ENCODE assay signal across 5 cellular contexts in the genomic region with DNA sequence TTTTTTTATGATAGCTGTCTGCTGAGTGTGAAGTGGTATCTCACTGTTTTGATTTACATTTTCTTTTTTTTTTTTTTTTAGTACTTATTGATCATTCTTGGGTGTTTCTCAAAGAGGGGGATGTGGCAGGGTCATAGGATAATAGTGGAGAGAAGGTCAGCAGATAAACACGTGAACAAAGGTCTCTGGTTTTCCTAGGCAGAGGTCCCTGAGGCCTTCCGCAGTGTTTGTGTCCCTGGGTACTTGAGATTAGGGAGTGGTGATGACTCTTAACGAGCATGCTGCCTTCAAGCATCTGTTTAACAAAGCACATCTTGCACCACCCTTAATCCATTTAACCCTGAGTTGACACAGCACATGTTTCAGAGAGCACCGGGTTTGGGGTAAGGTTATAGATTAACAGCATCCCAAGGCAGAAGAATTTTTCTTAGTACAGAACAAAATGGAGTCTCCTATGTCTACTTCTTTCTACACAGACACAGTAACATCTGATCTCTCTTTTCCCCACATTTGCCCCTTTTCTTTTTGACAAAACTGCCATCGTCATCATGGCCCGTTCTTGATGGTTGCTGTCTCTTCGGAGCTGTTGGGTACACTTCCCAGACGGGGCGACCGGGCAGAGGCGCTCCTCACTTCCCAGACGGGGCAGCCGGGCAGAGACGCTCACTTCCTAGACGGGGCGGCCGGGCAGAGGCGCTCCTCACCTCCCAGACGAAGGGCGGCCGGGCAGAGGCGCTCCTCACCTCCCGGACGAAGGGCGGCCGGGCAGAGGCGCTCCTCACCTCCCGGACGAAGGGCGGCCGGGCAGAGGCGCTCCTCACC. TPM values are rescaled to one million over a fixed set of nuclear protein-coding genes. Genes with fewer than 3 reads are reported as not detected.
DNase-seq lines count a peak whose midpoint lies in the region; ATAC-seq, FAIRE-seq and TF ChIP-seq lines count a peak whose summit lies in the region.
"Not testable (repeated sequence)": the region's sequence is repeated elsewhere in the genome, so short reads cannot be mapped to it uniquely, and the experiment has no call there.

No MANE protein-coding gene starts in this region.

- not testable (repeated sequence) for TF ChIP-seq CTCF in glutamatergic neuron (IDR thresholded peaks at IDR 0.05; ENCODE audit: partially characterized antibody, unreplicated experiment); HepG2 (CRISPR knock-in tag; IDR thresholded peaks at IDR 0.05); progenitor cell of endocrine pancreas (IDR thresholded peaks at IDR 0.05; ENCODE audit: unreplicated experiment)

- H3K27ac Mint-ChIP-seq in glutamatergic neuron (ENCODE audit: unreplicated experiment), result peak overlapping the region; percentile 59
- H3K27ac Mint-ChIP-seq in progenitor cell of endocrine pancreas, result peak overlapping the region; percentile 28
- H3K27ac Mint-ChIP-seq in stimulated activated naive B cell treated with anti-CD40 and anti-IgM and Interleukin-4, amounts not matched to agents 10 μg/mL and 1 μg/mL and 100 μg/mL, for 72 hours, result peak overlapping the region; percentile 5

- H3K27me3 Mint-ChIP-seq in glutamatergic neuron (ENCODE audit: unreplicated experiment), result peaks cover 12% of the 10 kb centered on the region
- not testable (repeated sequence) for H3K27me3 Mint-ChIP-seq in progenitor cell of endocrine pancreas; stimulated activated naive B cell treated with anti-CD40 and anti-IgM and Interleukin-4, amounts not matched to agents 10 μg/mL and 1 μg/mL and 100 μg/mL, for 72 hours

- not testable (repeated sequence) for TF ChIP-seq POLR2A in HepG2 (IDR thresholded peaks at IDR 0.05; ENCODE audit: insufficient read depth in 1 of 2, low read depth in 2 of 2, low read length in 2 of 2)

- in situ Hi-C loops in HepG2 (cut with HindIII; ENCODE audit: extremely low pct_ligation_motif_present, low pct_unique_long_range_greater_than_20kb), result not testable (repeated sequence)

- not testable (repeated sequence) for TF ChIP-seq RAD21 in HepG2 (CRISPR knock-in tag; IDR thresholded peaks at IDR 0.05)

- not testable (repeated sequence) for H3K27me3 ChIP-seq in HepG2 (ENCODE audit: control insufficient read depth in 1 of 2, insufficient read depth in 2 of 2, low read length in 2 of 2)

- not testable (repeated sequence) for H3K4me1 Mint-ChIP-seq in glutamatergic neuron (ENCODE audit: low read depth, unreplicated experiment); progenitor cell of endocrine pancreas (ENCODE audit: low read depth); stimulated activated naive B cell treated with anti-CD40 and anti-IgM and Interleukin-4, amounts not matched to agents 10 μg/mL and 1 μg/mL and 100 μg/mL, for 72 hours

- intact Hi-C loops in HepG2 (cut with micrococcal nuclease; ENCODE audit: unreplicated experiment), result not testable (repeated sequence)

- POLR2A ChIA-PET in HepG2 (lab: Yijun Ruan, JAX), result not testable (repeated sequence)

- BruUV-seq in HepG2 (replicated peaks; lab: Mats Ljungman, UMichigan), result not testable (repeated sequence)

- H3K9me3 ChIP-seq in HepG2 (ENCODE audit: low read length), result not testable (repeated sequence)

- FAIRE-seq in HepG2 (lab: Jason Lieb, UNC), result not testable (repeated sequence)

- not testable (repeated sequence) for H2AFZ ChIP-seq in HepG2 (ENCODE audit: low read length)

- peaks cover 42% of the 10 kb centered on the region for H3K4me1 ChIP-seq in HepG2 (ENCODE audit: insufficient read depth, low read length)

- H4K20me1 ChIP-seq in HepG2 (ENCODE audit: insufficient read depth, low read length), result not testable (repeated sequence)

- peak in 1 of 2 experiments; percentile 36; a peak in 1 of 4 replicates for TF ChIP-seq EP300 in HepG2 (IDR thresholded peaks at IDR 0.05; ENCODE audit: low read depth in 2 of 2, low read length in 2 of 2)
- TF ChIP-seq EP300 in HepG2 (CRISPR knock-in tag; IDR thresholded peaks at IDR 0.05; ENCODE audit: borderline replicate concordance), result not testable (repeated sequence)

- H3K4me3 ChIP-seq in HepG2 (replicated peaks in 1 of 3; ENCODE audit: insufficient read depth in 1 of 3, low read depth in 2 of 3, low read length in 3 of 3), result not testable (repeated sequence)

- H3K27ac ChIP-seq in HepG2 (ENCODE audit: extremely low read length, insufficient read depth, low read length), result peak overlapping the region; percentile 3

- H3K79me2 ChIP-seq in HepG2 (ENCODE audit: insufficient read depth, low read length), result not testable (repeated sequence)

- peak; percentile 37 for ATAC-seq in HepG2
- ATAC-seq in stimulated activated naive B cell treated with anti-CD40 and anti-IgM and Interleukin-4, amounts not matched to agents 10 μg/mL and 1 μg/mL and 100 μg/mL, for 72 hours (replicated peaks), result not testable (repeated sequence)

- H3K4me3 Mint-ChIP-seq in glutamatergic neuron (ENCODE audit: unreplicated experiment); progenitor cell of endocrine pancreas (ENCODE audit: low read depth); stimulated activated naive B cell treated with anti-CD40 and anti-IgM and Interleukin-4, amounts not matched to agents 10 μg/mL and 1 μg/mL and 100 μg/mL, for 72 hours: not testable (repeated sequence)

- DNase-seq in NCI-H82 (lab: John Stamatoyannopoulos, UW), result peak; percentile 4
- not testable (repeated sequence) for DNase-seq in glutamatergic neuron; HepG2 (ENCODE audit: low spot score); progenitor cell of endocrine pancreas (ENCODE audit: low spot score, unreplicated experiment); stimulated activated naive B cell treated with anti-CD40 and anti-IgM and Interleukin-4, amounts not matched to agents 10 μg/mL and 1 μg/mL and 100 μg/mL, for 72 hours

- H3K36me3 Mint-ChIP-seq in glutamatergic neuron (ENCODE audit: unreplicated experiment) (peaks cover 43% of the 10 kb centered on the region), progenitor cell of endocrine pancreas (ENCODE audit: insufficient read depth) (peaks cover 67% of the 10 kb centered on the region)
- peaks cover 51 to 64% of the 10 kb centered on the region in 2 donors for H3K36me3 Mint-ChIP-seq in stimulated activated naive B cell treated with anti-CD40 and anti-IgM and Interleukin-4, amounts not matched to agents 10 μg/mL and 1 μg/mL and 100 μg/mL, for 72 hours

- not testable (repeated sequence) for H3K9ac ChIP-seq in HepG2 (ENCODE audit: insufficient read depth, low read depth, low read length)

- CTCF ChIA-PET in HepG2 (lab: Yijun Ruan, JAX; ENCODE audit: low intra/inter-chr PET ratio, low total read pairs), result not testable (repeated sequence)

- H3K36me3 ChIP-seq in HepG2 (replicated peaks in 1 of 2; ENCODE audit: control insufficient read depth in 1 of 2, insufficient read depth in 2 of 2, low read length in 2 of 2), result not testable (repeated sequence)

- 75% methylated on average over 16 of the region's 32 CpGs for WGBS in HepG2 (ENCODE audit: low lambda C conversion rate)

- peaks cover 30% of the 10 kb centered on the region for H3K9me3 Mint-ChIP-seq in glutamatergic neuron (ENCODE audit: unreplicated experiment)
- peaks cover 36% of the 10 kb centered on the region for H3K9me3 Mint-ChIP-seq in progenitor cell of endocrine pancreas (ENCODE audit: low read depth)
- H3K9me3 Mint-ChIP-seq in stimulated activated naive B cell treated with anti-CD40 and anti-IgM and Interleukin-4, amounts not matched to agents 10 μg/mL and 1 μg/mL and 100 μg/mL, for 72 hours, result not testable (repeated sequence)

- H3K4me2 ChIP-seq in HepG2 (ENCODE audit: low read depth, low read length), result not testable (repeated sequence)

RNA-seq across cellular contexts. Expression of a gene that starts 18.8 kb away (rescaled TPM):
- total RNA-seq in glutamatergic neuron (ENCODE audit: unreplicated experiment) (68.4 TPM), HepG2 (2016; rRNA removed; fragmentation: Illumina TruSeq; extraction: Trizol) (114 and 154 TPM in 2 replicates), progenitor cell of endocrine pancreas (91.2 and 94.1 TPM in 2 replicates)
- total RNA-seq in HepG2 (2016; cell fraction: cytosol; rRNA removed; fragmentation: Illumina TruSeq; extraction: Trizol; ENCODE audit: low read depth), result 71.2 and 80.6 TPM in 2 replicates
- total RNA-seq in HepG2 (2016; cell fraction: insoluble cytoplasmic fraction; rRNA removed; fragmentation: Illumina TruSeq; extraction: Trizol), result 108 and 156 TPM in 2 replicates
- 138 and 146 TPM in 2 replicates for total RNA-seq in HepG2 (2016; cell fraction: membrane; rRNA removed; fragmentation: Illumina TruSeq; extraction: Trizol)
- total RNA-seq in HepG2 (2016; cell fraction: nucleus; rRNA removed; fragmentation: Illumina TruSeq; extraction: Trizol), result 48.2 and 51.8 TPM in 2 replicates
- 53.9 and 64.1 TPM in 2 replicates for polyA plus RNA-seq in HepG2 (2011; rRNA removed)
- 41.7 and 60.7 TPM in 2 replicates for polyA plus RNA-seq in HepG2 (2011; cell fraction: cytosol; rRNA removed)
- 13.1 and 19.6 TPM in 2 replicates for polyA plus RNA-seq in HepG2 (2011; cell fraction: nucleus; rRNA removed)
- 82.9 and 84.9 TPM in 2 replicates for polyA plus RNA-seq in HepG2 (2012)
- polyA plus RNA-seq in HepG2 (2016; cell fraction: cytosol; fragmentation: Illumina TruSeq; extraction: Trizol; ENCODE audit: low read depth), result 151 and 156 TPM in 2 replicates
- polyA plus RNA-seq in HepG2 (2016; cell fraction: insoluble cytoplasmic fraction; fragmentation: Illumina TruSeq; extraction: Trizol; ENCODE audit: low read depth), result 190 and 193 TPM in 2 replicates
- polyA plus RNA-seq in HepG2 (2016; cell fraction: membrane; fragmentation: Illumina TruSeq; extraction: Trizol; ENCODE audit: low read depth), result 182 and 183 TPM in 2 replicates
- 65.8 and 79.0 TPM in 2 replicates for polyA plus RNA-seq in HepG2 (2016; cell fraction: nucleus; fragmentation: Illumina TruSeq; extraction: Trizol; ENCODE audit: insufficient read depth, low read depth)
- 27.5 and 37.8 TPM in 2 replicates for polyA minus RNA-seq in HepG2 (2011; rRNA and poly(A)+ RNA removed; ENCODE audit: low replicate concordance)
- polyA minus RNA-seq in HepG2 (2011; cell fraction: cytosol; rRNA and poly(A)+ RNA removed), result 26.5 and 29.3 TPM in 2 replicates
- polyA minus RNA-seq in HepG2 (2011; cell fraction: nucleus; rRNA and poly(A)+ RNA removed), result 32.2 and 43.8 TPM in 2 replicates

Comparison
In these comparisons a context has a peak if more than half of its experiments do, and no peak if none do; other contexts are left out.
1. H3K27ac Mint-ChIP-seq: peak in every context shown above with its lines; median percentile 59 in glutamatergic neuron; 28 in progenitor cell of endocrine pancreas; 5 in stimulated activated naive B cell treated with anti-CD40 and anti-IgM and Interleukin-4, amounts not matched to agents 10 μg/mL and 1 μg/mL and 100 μg/mL, for 72 hours.